In genomic region chr17:78652913-78653312, GRCh38 we compare ENCODE assay signal across 23 cellular contexts.
"Had no signal": no experiment of that assay in that cellular context is flagged by ENCODE, and none has a peak within 500 bp of the region (broad histone marks: within the 10 kb centered on the region; RNA-seq: fewer than 3 reads in every experiment).

No MANE protein-coding gene starts in this region.

- H3K36me3 ChIP-seq: adrenal gland, breast epithelium, colonic mucosa, gastroesophageal sphincter, heart left ventricle, thoracic aorta, upper lobe of left lung had no signal

- H3K27me3 ChIP-seq: adrenal gland, breast epithelium, colonic mucosa, gastroesophageal sphincter, heart left ventricle, upper lobe of left lung had no signal

- H3K27me3 Mint-ChIP-seq: activated T-cell treated with anti-CD3 and anti-CD28 coated beads, Interleukin-2, amount 50 U/mL, for 24 hours; activated T-helper 17 cell treated with anti-CD3 and anti-CD28 coated beads, Interleukin-2, amount 50 U/mL, for 72 hours had no signal

- H3K9me3 ChIP-seq: adrenal gland, colonic mucosa had no signal

- H3K4me1 ChIP-seq: adrenal gland, breast epithelium, colonic mucosa, gastroesophageal sphincter, upper lobe of left lung had no signal

- H3K9me3 Mint-ChIP-seq: activated T-helper 17 cell treated with anti-CD3 and anti-CD28 coated beads, Interleukin-2, amount 50 U/mL, for 72 hours; central memory CD8-positive, alpha-beta T cell had no signal

- H3K27ac ChIP-seq: adrenal gland, breast epithelium, colonic mucosa, epithelial cell of prostate, gastroesophageal sphincter, thoracic aorta had no signal

- H3K4me1 Mint-ChIP-seq: activated T-helper 17 cell treated with anti-CD3 and anti-CD28 coated beads, Interleukin-2, amount 50 U/mL, for 72 hours; central memory CD8-positive, alpha-beta T cell; T-cell had no signal

- DNase-seq: activated CD4-positive, alpha-beta T cell treated with anti-CD3 and anti-CD28 coated beads for 1 hour; activated CD8-positive, alpha-beta memory T cell treated with anti-CD3 and anti-CD28 coated beads, Interleukin-2, amount 50 U/mL, for 4 hours; activated T-cell treated with anti-CD3 and anti-CD28 coated beads, Interleukin-2, amount 50 U/mL, for 24 hours; colonic mucosa; heart left ventricle; left cardiac atrium; mesenchymal stem cell; occipital lobe; stimulated activated CD4-positive, alpha-beta T cell treated with anti-CD3 and anti-CD28 coated beads, Interleukin-4, amount 100 ng/mL, for 24 hours; stimulated activated naive CD4-positive, alpha-beta T cell treated with Interleukin-2 at 50 U/mL for 16 hours; T-cell had no signal

- H3K4me3 ChIP-seq: adrenal gland, breast epithelium, colonic mucosa, gastroesophageal sphincter, heart left ventricle, thoracic aorta, upper lobe of left lung had no signal

- ATAC-seq: activated T-helper 17 cell treated with anti-CD3 and anti-CD28 coated beads, Interleukin-2, amount 50 U/mL, for 72 hours; gastroesophageal sphincter; T-cell had no signal

- FAIRE-seq: astrocyte, islet of Langerhans, TTC549 had no signal

- H3K27ac Mint-ChIP-seq: activated naive CD8-positive, alpha-beta T cell; activated T-cell treated with anti-CD3 and anti-CD28 coated beads, Interleukin-2, amount 50 U/mL, for 24 hours; activated T-helper 17 cell treated with anti-CD3 and anti-CD28 coated beads, Interleukin-2, amount 50 U/mL, for 72 hours; T-cell had no signal

- H3K4me3 Mint-ChIP-seq: activated naive CD8-positive, alpha-beta T cell; activated T-cell treated with anti-CD3 and anti-CD28 coated beads, Interleukin-2, amount 50 U/mL, for 24 hours; activated T-helper 17 cell treated with anti-CD3 and anti-CD28 coated beads, Interleukin-2, amount 50 U/mL, for 72 hours; central memory CD8-positive, alpha-beta T cell; T-cell had no signal
